1 cellular context compared by ENCODE assay signal in the genomic region with DNA sequence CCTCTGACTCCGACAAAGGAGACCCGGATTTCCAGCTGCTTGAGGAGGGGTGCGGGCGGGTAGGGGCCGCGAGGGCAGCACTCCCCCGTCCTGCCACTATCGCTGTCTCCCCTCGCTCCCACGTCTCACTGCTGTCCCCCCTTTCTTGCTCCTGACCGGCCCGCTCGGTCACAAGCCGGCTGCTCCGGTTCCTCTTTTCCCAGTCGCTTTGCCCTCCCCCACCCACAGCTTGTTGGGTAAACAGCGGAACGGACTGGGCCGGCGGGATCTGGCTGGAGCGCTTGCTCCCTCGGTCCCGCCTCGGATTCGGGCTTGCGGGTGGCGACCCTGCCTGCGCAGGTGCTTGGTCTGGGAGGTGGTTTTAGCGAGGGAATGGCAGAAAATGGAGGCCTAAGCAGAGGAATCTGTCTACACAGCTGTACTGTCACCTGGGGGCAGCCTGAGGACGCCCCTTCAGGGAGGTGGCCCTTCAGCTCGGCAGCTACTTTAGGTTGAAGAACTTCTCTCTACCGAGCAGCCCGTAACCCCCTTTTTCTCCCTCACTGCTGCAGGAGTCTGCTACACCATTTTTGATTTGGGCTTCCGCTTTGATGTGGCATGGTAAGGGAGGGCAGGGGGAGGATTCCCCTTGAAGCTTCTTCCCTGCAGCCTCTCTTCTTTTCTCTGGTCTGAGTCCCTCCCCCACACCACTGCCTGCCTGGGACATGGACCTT.
A peak's percentile ranks its signal among the peaks of the same experiment; 100 is the strongest.
TF ChIP-seq lines count a peak whose summit lies in the region.

No MANE protein-coding gene starts in this region.

TF ChIP-seq in K562, 482 proteins besides CTCF, POLR2A, EP300 and RAD21 (continued from another document and continues in another):
- TF ChIP-seq SRSF7 (optimal IDR thresholded peaks at IDR 0.05; ENCODE audit: low read depth, low read length) (no peak), MEF2D (tag; conservative IDR thresholded peaks at IDR 0.05; ENCODE audit: low read depth) (no peak), VEZF1 (CRISPR knock-in tag; IDR thresholded peaks at IDR 0.05) (peak; percentile 62), TBP (optimal IDR thresholded peaks at IDR 0.05; ENCODE audit: low read depth, low read length) (peak; percentile 2), ZFP1 (CRISPR knock-in tag; IDR thresholded peaks at IDR 0.05) (no peak), RBBP5 (IDR thresholded peaks at IDR 0.05; ENCODE audit: borderline replicate concordance, insufficient read depth, low read length, poor library complexity, severe bottlenecking) (no peak), FOS (IDR thresholded peaks at IDR 0.05; ENCODE audit: extremely low read depth, insufficient read length) (no peak), HMG20A (CRISPR knock-in tag; conservative IDR thresholded peaks at IDR 0.05) (no peak), NCOA4 (IDR thresholded peaks at IDR 0.05; ENCODE audit: partially characterized antibody) (no peak), ESRRA (IDR thresholded peaks at IDR 0.05; ENCODE audit: borderline replicate concordance, low read depth) (no peak), RB1 (IDR thresholded peaks at IDR 0.05; ENCODE audit: low read depth) (peak; percentile 23; the same call in 1 of the 2 replicates), ZNF232 (CRISPR knock-in tag; IDR thresholded peaks at IDR 0.05) (no peak), HMGN3 (IDR thresholded peaks at IDR 0.05; ENCODE audit: borderline replicate concordance, extremely low read depth, insufficient read length, low read depth, low read length) (peak; percentile 5), MGA (IDR thresholded peaks at IDR 0.05) (no peak), ZNF316 (IDR thresholded peaks at IDR 0.05) (no peak), LARP7 (IDR thresholded peaks at IDR 0.05) (no peak), MAFK (IDR thresholded peaks at IDR 0.05; ENCODE audit: low read length) (no peak), PHF21A (IDR thresholded peaks at IDR 0.05; ENCODE audit: borderline replicate concordance, low read depth) (no peak), BRD4 (IDR thresholded peaks at IDR 0.05) (no peak), XRCC5 (IDR thresholded peaks at IDR 0.05; ENCODE audit: low read depth, low read length) (no peak), ZKSCAN3 (CRISPR knock-in tag; IDR thresholded peaks at IDR 0.05) (no peak), ZNF318 (IDR thresholded peaks at IDR 0.05; ENCODE audit: borderline replicate concordance in 1 of 2, low read depth in 1 of 2) (no peak), ELF1 (tag; IDR thresholded peaks at IDR 0.05) (peak; percentile 35; the same call in 1 of the 2 replicates), STAT5A (IDR thresholded peaks at IDR 0.05; ENCODE audit: borderline replicate concordance, low read length) (no peak)
- TF ChIP-seq, protein P1, sequence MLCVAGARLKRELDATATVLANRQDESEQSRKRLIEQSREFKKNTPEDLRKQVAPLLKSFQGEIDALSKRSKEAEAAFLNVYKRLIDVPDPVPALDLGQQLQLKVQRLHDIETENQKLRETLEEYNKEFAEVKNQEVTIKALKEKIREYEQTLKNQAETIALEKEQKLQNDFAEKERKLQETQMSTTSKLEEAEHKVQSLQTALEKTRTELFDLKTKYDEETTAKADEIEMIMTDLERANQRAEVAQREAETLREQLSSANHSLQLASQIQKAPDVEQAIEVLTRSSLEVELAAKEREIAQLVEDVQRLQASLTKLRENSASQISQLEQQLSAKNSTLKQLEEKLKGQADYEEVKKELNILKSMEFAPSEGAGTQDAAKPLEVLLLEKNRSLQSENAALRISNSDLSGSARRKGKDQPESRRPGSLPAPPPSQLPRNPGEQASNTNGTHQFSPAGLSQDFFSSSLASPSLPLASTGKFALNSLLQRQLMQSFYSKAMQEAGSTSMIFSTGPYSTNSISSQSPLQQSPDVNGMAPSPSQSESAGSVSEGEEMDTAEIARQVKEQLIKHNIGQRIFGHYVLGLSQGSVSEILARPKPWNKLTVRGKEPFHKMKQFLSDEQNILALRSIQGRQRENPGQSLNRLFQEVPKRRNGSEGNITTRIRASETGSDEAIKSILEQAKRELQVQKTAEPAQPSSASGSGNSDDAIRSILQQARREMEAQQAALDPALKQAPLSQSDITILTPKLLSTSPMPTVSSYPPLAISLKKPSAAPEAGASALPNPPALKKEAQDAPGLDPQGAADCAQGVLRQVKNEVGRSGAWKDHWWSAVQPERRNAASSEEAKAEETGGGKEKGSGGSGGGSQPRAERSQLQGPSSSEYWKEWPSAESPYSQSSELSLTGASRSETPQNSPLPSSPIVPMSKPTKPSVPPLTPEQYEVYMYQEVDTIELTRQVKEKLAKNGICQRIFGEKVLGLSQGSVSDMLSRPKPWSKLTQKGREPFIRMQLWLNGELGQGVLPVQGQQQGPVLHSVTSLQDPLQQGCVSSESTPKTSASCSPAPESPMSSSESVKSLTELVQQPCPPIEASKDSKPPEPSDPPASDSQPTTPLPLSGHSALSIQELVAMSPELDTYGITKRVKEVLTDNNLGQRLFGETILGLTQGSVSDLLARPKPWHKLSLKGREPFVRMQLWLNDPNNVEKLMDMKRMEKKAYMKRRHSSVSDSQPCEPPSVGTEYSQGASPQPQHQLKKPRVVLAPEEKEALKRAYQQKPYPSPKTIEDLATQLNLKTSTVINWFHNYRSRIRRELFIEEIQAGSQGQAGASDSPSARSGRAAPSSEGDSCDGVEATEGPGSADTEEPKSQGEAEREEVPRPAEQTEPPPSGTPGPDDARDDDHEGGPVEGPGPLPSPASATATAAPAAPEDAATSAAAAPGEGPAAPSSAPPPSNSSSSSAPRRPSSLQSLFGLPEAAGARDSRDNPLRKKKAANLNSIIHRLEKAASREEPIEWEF (CRISPR knock-in tag; IDR thresholded peaks at IDR 0.05), result no peak
